Comparison of ENCODE assay signal across 12 cellular contexts in the genomic region with DNA sequence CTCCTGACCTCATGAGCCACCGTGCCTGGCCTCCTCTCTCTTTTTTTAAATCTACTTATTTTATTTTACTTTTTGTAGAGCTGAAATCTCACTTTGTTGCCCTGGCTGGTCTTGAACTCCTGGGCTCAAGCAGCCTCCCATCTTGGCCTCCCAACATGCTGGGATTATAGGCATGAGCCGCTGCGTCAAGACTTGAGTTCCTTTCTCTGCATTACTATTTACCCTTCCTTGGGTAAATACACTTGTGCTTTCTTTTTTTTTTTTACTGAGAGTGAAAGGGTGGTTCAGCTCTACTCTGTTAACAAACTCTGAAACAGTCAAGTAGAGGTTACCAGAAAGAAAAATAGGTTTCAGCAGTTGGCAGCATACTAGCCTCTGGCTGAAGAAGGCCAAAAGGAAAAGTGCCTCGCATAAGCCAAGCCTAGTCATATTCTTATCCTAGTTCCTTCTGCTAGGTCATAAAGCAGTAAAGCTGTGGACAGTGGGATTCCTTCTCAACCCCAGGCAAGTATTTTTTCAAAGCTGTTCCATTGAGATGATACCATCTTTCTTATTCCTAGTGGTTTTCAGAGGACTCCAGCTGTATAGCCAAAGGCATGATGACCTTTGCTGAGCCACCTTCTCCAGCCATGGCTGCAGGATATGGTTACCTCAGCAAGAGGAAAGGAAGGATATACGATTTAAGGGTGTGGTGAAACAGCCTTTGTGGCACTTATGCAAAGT.
DNase-seq lines count a peak whose midpoint lies in the region; ATAC-seq and TF ChIP-seq lines count a peak whose summit lies in the region.
"Had no signal": no experiment of that assay in that cellular context is flagged by ENCODE, and none has a peak within 500 bp of the region (broad histone marks: within the 10 kb centered on the region; RNA-seq: fewer than 3 reads in every experiment).

No MANE protein-coding gene starts in this region.

- no peak for ATAC-seq in GM23338
- no peak for ATAC-seq in central memory CD8-positive, alpha-beta T cell (replicated peaks; ENCODE audit: extremely low read depth, poor library complexity, severe bottlenecking)
- no peak for ATAC-seq in HG03196 (IDR thresholded peaks at IDR 0.05; ENCODE audit: unreplicated experiment)
- ATAC-seq: Panc1 had no signal

- H3K27me3 Mint-ChIP-seq in GM23338 (ENCODE audit: insufficient read depth, low read depth, poor library complexity) = no peaks in the 10 kb centered on the region
- H3K27me3 Mint-ChIP-seq in central memory CD8-positive, alpha-beta T cell = no peaks in the 10 kb centered on the region
- no peaks in the 10 kb centered on the region for H3K27me3 Mint-ChIP-seq in neural crest cell (ENCODE audit: low read depth)

- no peak overlapping the region for H3K4me2 ChIP-seq in GM23338

- H3K36me3 ChIP-seq in GM23338 (ENCODE audit: insufficient read depth) = no peaks in the 10 kb centered on the region

- no peak overlapping the region for H3K4me3 ChIP-seq in GM23338

- DNase-seq in NOMO-1 (lab: John Stamatoyannopoulos, UW; ENCODE audit: unreplicated experiment in 2 of 2) = peak; percentile 18 to 43
- DNase-seq in NOMO-1 treated with dmso at 0.1 percent for 144 hours (lab: John Stamatoyannopoulos, UW; ENCODE audit: unreplicated experiment) = no peak
- DNase-seq in GM23338 (ENCODE audit: low spot score) = no peak
- DNase-seq in central memory CD8-positive, alpha-beta T cell (ENCODE audit: low spot score in 2 of 2) = no peak
- no peak for DNase-seq in neural crest cell (ENCODE audit: low read depth, low spot score)
- DNase-seq in kidney tubule cell (ENCODE audit: low spot score) = no peak
- DNase-seq in nucleus accumbens (lab: John Stamatoyannopoulos, UW) = no peak
- DNase-seq: DMS79 treated with DMSO at 0.1 percent for 48 hours; effector memory CD4-positive, alpha-beta T cell had no signal

- H3K9me3 Mint-ChIP-seq in GM23338 (peaks cover 5% of the 10 kb centered on the region; the same call in 2 of the 3 replicates), neural crest cell (peaks cover 4% of the 10 kb centered on the region)
- H3K9me3 Mint-ChIP-seq in central memory CD8-positive, alpha-beta T cell = no peaks in the 10 kb centered on the region

- H3K27ac ChIP-seq in GM23338 (ENCODE audit: low read depth) = peak overlapping the region; percentile 41; the same call in 1 of the 2 replicates
- H3K27ac ChIP-seq: VCaP had no signal

- H4K20me1 ChIP-seq in GM23338 (replicated peaks; ENCODE audit: insufficient read depth) = no peaks in the 10 kb centered on the region; the same call in 1 of the 2 replicates

- H3K4me3 Mint-ChIP-seq in GM23338 (no peak overlapping the region), neural crest cell (no peak overlapping the region)
- no peak overlapping the region for H3K4me3 Mint-ChIP-seq in central memory CD8-positive, alpha-beta T cell

- peaks cover 19% of the 10 kb centered on the region for H3K4me1 ChIP-seq in GM23338 (ENCODE audit: insufficient read depth)

- no peaks in the 10 kb centered on the region for H3K9me2 ChIP-seq in GM23338 (ENCODE audit: insufficient read depth)

- H3K36me3 Mint-ChIP-seq in GM23338 (ENCODE audit: low read depth) = peaks cover 15% of the 10 kb centered on the region; the same call in 2 of the 3 replicates
- peaks cover 2% of the 10 kb centered on the region for H3K36me3 Mint-ChIP-seq in central memory CD8-positive, alpha-beta T cell (ENCODE audit: insufficient read depth)
- H3K36me3 Mint-ChIP-seq in neural crest cell (ENCODE audit: low read depth) = peaks cover 14% of the 10 kb centered on the region

- H3K27ac Mint-ChIP-seq in GM23338 (no peak overlapping the region), neural crest cell (ENCODE audit: unreplicated experiment) (peak overlapping the region; percentile 10)
- peak overlapping the region; percentile 62 for H3K27ac Mint-ChIP-seq in central memory CD8-positive, alpha-beta T cell (ENCODE audit: low read depth)

- TF ChIP-seq CTCF in GM23338 (conservative IDR thresholded peaks at IDR 0.05; ENCODE audit: low read depth in 2 of 2) (no peak), neural crest cell (conservative IDR thresholded peaks at IDR 0.05) (no peak)

- peaks cover 63% of the 10 kb centered on the region for H3K79me2 ChIP-seq in GM23338 (replicated peaks; ENCODE audit: insufficient read depth)

- 0 out of 2 replicates have a peak, but pooled peaks cover 3% of the 10 kb centered on the region for H3F3A ChIP-seq in GM23338 (replicated peaks; ENCODE audit: low read depth)

- no peaks in the 10 kb centered on the region for H3K27me3 ChIP-seq in GM23338 (ENCODE audit: insufficient read depth)

- peaks cover 26% of the 10 kb centered on the region for H3K4me1 Mint-ChIP-seq in GM23338
- H3K4me1 Mint-ChIP-seq in central memory CD8-positive, alpha-beta T cell = peaks cover 54% of the 10 kb centered on the region
- peaks cover 24% of the 10 kb centered on the region for H3K4me1 Mint-ChIP-seq in neural crest cell

- no peak overlapping the region for H2AFZ ChIP-seq in GM23338

TF ChIP-seq in GM23338, 12 proteins besides CTCF, POLR2A, EP300 and RAD21 (continues in another document):
- TF ChIP-seq NANOG (IDR thresholded peaks at IDR 0.05; ENCODE audit: borderline replicate concordance) (no peak), ZNF114 (CRISPR knock-in tag; IDR thresholded peaks at IDR 0.05) (no peak), ZNF331 (CRISPR knock-in tag; IDR thresholded peaks at IDR 0.05; ENCODE audit: low read depth) (no peak), POLR2AphosphoS5 (IDR thresholded peaks at IDR 0.05; ENCODE audit: low read depth) (no peak), EZH2phosphoT487 (IDR thresholded peaks at IDR 0.05; ENCODE audit: unreplicated experiment) (no peak), CREB1 (CRISPR knock-in tag; IDR thresholded peaks at IDR 0.05; ENCODE audit: low read depth) (no peak)
- TF ChIP-seq, protein P1, sequence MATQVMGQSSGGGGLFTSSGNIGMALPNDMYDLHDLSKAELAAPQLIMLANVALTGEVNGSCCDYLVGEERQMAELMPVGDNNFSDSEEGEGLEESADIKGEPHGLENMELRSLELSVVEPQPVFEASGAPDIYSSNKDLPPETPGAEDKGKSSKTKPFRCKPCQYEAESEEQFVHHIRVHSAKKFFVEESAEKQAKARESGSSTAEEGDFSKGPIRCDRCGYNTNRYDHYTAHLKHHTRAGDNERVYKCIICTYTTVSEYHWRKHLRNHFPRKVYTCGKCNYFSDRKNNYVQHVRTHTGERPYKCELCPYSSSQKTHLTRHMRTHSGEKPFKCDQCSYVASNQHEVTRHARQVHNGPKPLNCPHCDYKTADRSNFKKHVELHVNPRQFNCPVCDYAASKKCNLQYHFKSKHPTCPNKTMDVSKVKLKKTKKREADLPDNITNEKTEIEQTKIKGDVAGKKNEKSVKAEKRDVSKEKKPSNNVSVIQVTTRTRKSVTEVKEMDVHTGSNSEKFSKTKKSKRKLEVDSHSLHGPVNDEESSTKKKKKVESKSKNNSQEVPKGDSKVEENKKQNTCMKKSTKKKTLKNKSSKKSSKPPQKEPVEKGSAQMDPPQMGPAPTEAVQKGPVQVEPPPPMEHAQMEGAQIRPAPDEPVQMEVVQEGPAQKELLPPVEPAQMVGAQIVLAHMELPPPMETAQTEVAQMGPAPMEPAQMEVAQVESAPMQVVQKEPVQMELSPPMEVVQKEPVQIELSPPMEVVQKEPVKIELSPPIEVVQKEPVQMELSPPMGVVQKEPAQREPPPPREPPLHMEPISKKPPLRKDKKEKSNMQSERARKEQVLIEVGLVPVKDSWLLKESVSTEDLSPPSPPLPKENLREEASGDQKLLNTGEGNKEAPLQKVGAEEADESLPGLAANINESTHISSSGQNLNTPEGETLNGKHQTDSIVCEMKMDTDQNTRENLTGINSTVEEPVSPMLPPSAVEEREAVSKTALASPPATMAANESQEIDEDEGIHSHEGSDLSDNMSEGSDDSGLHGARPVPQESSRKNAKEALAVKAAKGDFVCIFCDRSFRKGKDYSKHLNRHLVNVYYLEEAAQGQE (IDR thresholded peaks at IDR 0.05; ENCODE audit: unreplicated experiment) = no peak

Comparison
In these comparisons a context has a peak if more than half of its experiments do, and no peak if none do; other contexts are left out.
1. DNase-seq: peak in NOMO-1 (2 of 2); none in NOMO-1 treated with dmso at 0.1 percent for 144 hours (single experiment), GM23338 (single experiment), central memory CD8-positive, alpha-beta T cell (0 of 2), neural crest cell (single experiment), kidney tubule cell (single experiment) and nucleus accumbens (0 of 56).